Comparison of ENCODE assay signal across 24 cellular contexts in the genomic region with DNA sequence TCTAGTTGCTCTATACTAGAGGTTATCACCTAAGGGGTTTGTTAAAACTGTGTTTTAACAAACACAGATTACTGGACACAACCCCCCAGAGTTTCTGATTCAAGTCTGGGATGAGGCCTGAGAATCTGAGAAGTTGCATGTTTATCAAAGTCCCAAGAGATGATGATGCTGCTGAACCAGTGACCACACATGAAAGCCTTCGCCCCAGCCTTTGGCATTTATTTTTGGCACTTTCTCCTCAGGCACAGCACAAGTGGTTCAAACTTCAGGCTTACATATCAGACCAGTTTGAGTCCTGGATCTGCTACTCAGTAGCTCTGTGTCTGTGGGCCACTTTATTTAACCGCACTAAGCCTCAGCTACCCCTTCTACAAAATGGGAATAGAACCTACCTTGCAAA.
DNase-seq lines count a peak whose midpoint lies in the region; ATAC-seq and TF ChIP-seq lines count a peak whose summit lies in the region.
"Had no signal": no experiment of that assay in that cellular context is flagged by ENCODE, and none has a peak within 500 bp of the region (broad histone marks: within the 10 kb centered on the region; RNA-seq: fewer than 3 reads in every experiment).

No MANE protein-coding gene starts in this region.

- 96% methylated on average over 2 of the region's 2 CpGs for WGBS in prostate gland

- no peak overlapping the region for H2AFZ ChIP-seq in Karpas-422 (ENCODE audit: low read length)

- peak; percentile 53 for ATAC-seq in left ventricle myocardium superior
- ATAC-seq: naive thymus-derived CD8-positive, alpha-beta T cell; upper lobe of right lung had no signal

- no peaks in the 10 kb centered on the region for H4K20me1 ChIP-seq in Karpas-422 (ENCODE audit: insufficient read depth, low read depth, low read length)

- peak overlapping the region; percentile 83 for H3K27ac ChIP-seq in skeletal muscle tissue (ENCODE audit: low read depth, low read length)
- H3K27ac ChIP-seq in Karpas-422 (ENCODE audit: low read length): no peak overlapping the region
- H3K27ac ChIP-seq in prostate gland: no peak overlapping the region
- H3K27ac ChIP-seq: upper lobe of right lung had no signal

- intact Hi-C loops in left ventricle myocardium superior (cut with micrococcal nuclease) (loop anchor here (10.0 kb wide), 1 partner anchor 114 kb away; no protein-coding TSS in a partner anchor), prostate gland (cut with DNase I) (loop anchor here (10.0 kb wide), 1 partner anchor 564 kb away; no protein-coding TSS in a partner anchor)

- H3K9ac ChIP-seq in skeletal muscle tissue (ENCODE audit: low read depth in 1 of 3, low read length in 3 of 3): no peak overlapping the region
- H3K9ac ChIP-seq in Karpas-422 (ENCODE audit: low read length): no peak overlapping the region

- H3K79me2 ChIP-seq in Karpas-422 (ENCODE audit: low read length): no peaks in the 10 kb centered on the region

- peak; percentile 38 for DNase-seq in GM12865 (ENCODE audit: low read depth)
- peak; percentile 5 to 77 for DNase-seq in cardiac fibroblast (ENCODE audit: low read depth in 2 of 2)
- DNase-seq in left ventricle myocardium superior: no peak
- DNase-seq in Karpas-422: no peak
- DNase-seq in prostate gland (ENCODE audit: low spot score): no peak
- no peak for DNase-seq in activated CD4-positive, alpha-beta T cell treated with anti-CD3 and anti-CD28 coated beads for 48 hours
- DNase-seq: activated CD4-positive, alpha-beta T cell treated with anti-CD3 and anti-CD28 coated beads, Interleukin-2, amount 50 U/mL, for 4 hours; activated CD4-positive, CD25-positive, alpha-beta regulatory T cell; activated naive CD4-positive, alpha-beta T cell treated with anti-CD3 and anti-CD28 coated beads, Interleukin-2, amount 10 ng/mL, durations not matched to agents 7 days and 5 days; amniotic stem cell; CD4-positive, CD25-positive, alpha-beta regulatory T cell; effector memory CD4-positive, alpha-beta T cell; IMR-90; naive thymus-derived CD8-positive, alpha-beta T cell; NCI-H1105 treated with DMSO at 0.1 percent for 48 hours; NCI-H1930; NCI-H69; occipital lobe; stimulated activated CD4-positive, alpha-beta T cell treated with anti-CD3 and anti-CD28 coated beads, Interleukin-2, amount 100 ng/mL, for 48 hours; substantia nigra; T-helper 1 cell; upper lobe of right lung had no signal

- H3K4me3 ChIP-seq in GM12865 (ENCODE audit: low read depth, low read length) (no peak overlapping the region), cardiac fibroblast (replicated peaks in 1 of 2; ENCODE audit: low read depth in 2 of 2, low read length in 2 of 2) (no peak overlapping the region), skeletal muscle tissue (ENCODE audit: low read length in 3 of 3) (no peak overlapping the region), Karpas-422 (ENCODE audit: low read length) (no peak overlapping the region), prostate gland (no peak overlapping the region)
- H3K4me3 ChIP-seq: coronary artery, upper lobe of right lung had no signal

- H3K36me3 ChIP-seq in skeletal muscle tissue (ENCODE audit: control insufficient read depth in 3 of 3, insufficient read depth in 3 of 3, low read length in 3 of 3) (no peaks in the 10 kb centered on the region), Karpas-422 (ENCODE audit: insufficient read depth, low read length) (no peaks in the 10 kb centered on the region), prostate gland (no peaks in the 10 kb centered on the region)
- H3K36me3 ChIP-seq: upper lobe of right lung had no signal

- H3K4me1 ChIP-seq in skeletal muscle tissue (ENCODE audit: control insufficient read depth in 3 of 3, insufficient read depth in 3 of 3, low read length in 3 of 3) (peaks cover 10 to 26% (median 24%) of the 10 kb centered on the region in 3 donors), Karpas-422 (ENCODE audit: low read length) (no peaks in the 10 kb centered on the region), prostate gland (replicated peaks) (no peaks in the 10 kb centered on the region)
- H3K4me1 ChIP-seq: upper lobe of right lung had no signal

- H3K4me2 ChIP-seq in Karpas-422 (ENCODE audit: low read depth, low read length, poor library complexity, severe bottlenecking): no peak overlapping the region

- H3K9me3 ChIP-seq in skeletal muscle tissue (ENCODE audit: control insufficient read depth in 3 of 3, low read length in 3 of 3) (no peaks in the 10 kb centered on the region), Karpas-422 (ENCODE audit: low read length) (no peaks in the 10 kb centered on the region), prostate gland (no peaks in the 10 kb centered on the region)
- H3K9me3 ChIP-seq: upper lobe of right lung had no signal

- H3K27me3 ChIP-seq in skeletal muscle tissue (ENCODE audit: control insufficient read depth in 3 of 3, insufficient read depth in 3 of 3, low read length in 3 of 3) (no peaks in the 10 kb centered on the region), Karpas-422 (ENCODE audit: low read length) (no peaks in the 10 kb centered on the region), prostate gland (replicated peaks; ENCODE audit: insufficient read depth) (no peaks in the 10 kb centered on the region)
- H3K27me3 ChIP-seq: upper lobe of right lung had no signal

- TF ChIP-seq CTCF in GM12865 (IDR thresholded peaks at IDR 0.05; ENCODE audit: insufficient read depth, low read depth, low read length, missing control alignments) (no peak), cardiac fibroblast (IDR thresholded peaks at IDR 0.05; ENCODE audit: low read depth, low read length) (no peak), prostate gland (IDR thresholded peaks at IDR 0.05) (no peak)

- no peak for TF ChIP-seq POLR2A in prostate gland (IDR thresholded peaks at IDR 0.05)

- H3K9me2 ChIP-seq in Karpas-422 (replicated peaks; ENCODE audit: insufficient read depth, low read length): no peaks in the 10 kb centered on the region

Comparison
In these comparisons a context has a peak if more than half of its experiments do, and no peak if none do; other contexts are left out.
1. DNase-seq: peak in GM12865 (single experiment) and cardiac fibroblast (2 of 2); none in left ventricle myocardium superior (single experiment), Karpas-422 (single experiment), prostate gland (single experiment) and activated CD4-positive, alpha-beta T cell treated with anti-CD3 and anti-CD28 coated beads for 48 hours (single experiment).